Comparison of ENCODE assay signal across 19 cellular contexts in genomic region chr15:64618138-64618537, GRCh38.
"Had no signal": no experiment of that assay in that cellular context is flagged by ENCODE, and none has a peak within 500 bp of the region (broad histone marks: within the 10 kb centered on the region; RNA-seq: fewer than 3 reads in every experiment).

No MANE protein-coding gene starts in this region.

- H3K27ac Mint-ChIP-seq: activated CD4-positive, alpha-beta memory T cell treated with anti-CD3 and anti-CD28 coated beads, Interleukin-2, amount 10 ng/mL, durations not matched to agents 7 days and 5 days; activated CD8-positive, alpha-beta memory T cell treated with anti-CD3 and anti-CD28 coated beads, Interleukin-2, amount 10 ng/mL, durations not matched to agents 7 days and 5 days had no signal

- H3K4me3 ChIP-seq: adrenal gland, hepatocyte, tibial artery had no signal

- ATAC-seq: activated CD8-positive, alpha-beta memory T cell treated with anti-CD3 and anti-CD28 coated beads, Interleukin-2, amount 10 ng/mL, durations not matched to agents 7 days and 5 days; left cardiac atrium; natural killer cell treated with Interleukin-12 subunit alpha and Interleukin-12 subunit beta and Interleukin-15 and Interleukin-18, amount 100 ng/mL, for 72 hours; stimulated activated naive CD8-positive, alpha-beta T cell treated with anti-CD3 and anti-CD28 coated beads, Interleukin-15, Interleukin-2, amounts not matched to agents 100 U/mL and 50 U/mL, for 24 hours had no signal

- H3K27me3 ChIP-seq: adrenal gland, hepatocyte, tibial artery had no signal

- H3K36me3 ChIP-seq: adrenal gland had no signal

- H3K9me3 Mint-ChIP-seq: activated CD4-positive, alpha-beta memory T cell treated with anti-CD3 and anti-CD28 coated beads, Interleukin-2, amount 10 ng/mL, durations not matched to agents 7 days and 5 days; natural killer cell treated with Interleukin-12 subunit alpha and Interleukin-12 subunit beta and Interleukin-15 and Interleukin-18, amount 100 ng/mL, for 72 hours had no signal

- H3K36me3 Mint-ChIP-seq: natural killer cell treated with Interleukin-12 subunit alpha and Interleukin-12 subunit beta and Interleukin-15 and Interleukin-18, amount 100 ng/mL, for 72 hours had no signal

- H3K9me3 ChIP-seq: adrenal gland, tibial artery had no signal

- H3K27ac ChIP-seq: adrenal gland, hepatocyte, tibial artery had no signal

- H3K4me3 Mint-ChIP-seq: activated CD4-positive, alpha-beta memory T cell treated with anti-CD3 and anti-CD28 coated beads, Interleukin-2, amount 10 ng/mL, durations not matched to agents 7 days and 5 days; activated CD8-positive, alpha-beta memory T cell treated with anti-CD3 and anti-CD28 coated beads, Interleukin-2, amount 10 ng/mL, durations not matched to agents 7 days and 5 days; natural killer cell treated with Interleukin-12 subunit alpha and Interleukin-12 subunit beta and Interleukin-15 and Interleukin-18, amount 100 ng/mL, for 72 hours had no signal

- H3K27me3 Mint-ChIP-seq: activated CD4-positive, alpha-beta memory T cell treated with anti-CD3 and anti-CD28 coated beads, Interleukin-2, amount 10 ng/mL, durations not matched to agents 7 days and 5 days; activated CD8-positive, alpha-beta memory T cell treated with anti-CD3 and anti-CD28 coated beads, Interleukin-2, amount 10 ng/mL, durations not matched to agents 7 days and 5 days; natural killer cell treated with Interleukin-12 subunit alpha and Interleukin-12 subunit beta and Interleukin-15 and Interleukin-18, amount 100 ng/mL, for 72 hours had no signal

- DNase-seq: activated CD4-positive, alpha-beta memory T cell treated with anti-CD3 and anti-CD28 coated beads, Interleukin-2, amount 10 ng/mL, durations not matched to agents 7 days and 5 days; activated CD4-positive, alpha-beta T cell treated with anti-CD3 and anti-CD28 coated beads for 4 hours; activated CD8-positive, alpha-beta memory T cell treated with anti-CD3 and anti-CD28 coated beads, Interleukin-2, amount 10 ng/mL, durations not matched to agents 7 days and 5 days; activated naive CD4-positive, alpha-beta T cell treated with anti-CD3 and anti-CD28 coated beads, Interleukin-2, amount 50 U/mL, for 16 hours; activated T-cell treated with anti-CD3 and anti-CD28 coated beads, Interleukin-2, amount 50 U/mL, for 1 hour; dermis blood vessel endothelial cell; left cardiac atrium; mesendoderm; occipital lobe; posterior cingulate gyrus; stimulated activated CD4-positive, alpha-beta T cell treated with anti-CD3 and anti-CD28 coated beads, Interleukin-12 subunit alpha, Interleukin-12 subunit beta, amount 100 ng/mL, for 4 hours; stimulated activated CD4-positive, alpha-beta T cell treated with anti-CD3 and anti-CD28 coated beads, Interleukin-1b, Interleukin-23, amount 100 ng/mL, for 48 hours; stimulated activated CD8-positive, alpha-beta memory T cell treated with anti-CD3 and anti-CD28 coated beads, Interleukin-4, amount 100 ng/mL, for 48 hours; stimulated activated naive CD8-positive, alpha-beta T cell treated with anti-CD3 and anti-CD28 coated beads, Interleukin-15, Interleukin-2, amounts not matched to agents 100 U/mL and 50 U/mL, for 24 hours; substantia nigra; tibial artery had no signal
